ENCODE assay signal across 36 cellular contexts in genomic region chr17:82070611-82071010, GRCh38.
"Had no signal": no experiment of that assay in that cellular context is flagged by ENCODE, and none has a peak within 500 bp of the region (broad histone marks: within the 10 kb centered on the region; RNA-seq: fewer than 3 reads in every experiment).

No MANE protein-coding gene starts in this region.

- ATAC-seq: activated CD8-positive, alpha-beta T cell treated with anti-CD3 and anti-CD28 coated beads for 36 hours; activated naive CD4-positive, alpha-beta T cell treated with anti-CD3 and anti-CD28 coated beads, Interleukin-2, amount 50 U/mL, for 72 hours; activated T-cell treated with anti-CD3 and anti-CD28 coated beads, Interleukin-2, amount 50 U/mL, for 4 hours; activated T-cell treated with anti-CD3 and anti-CD28 coated beads, Interleukin-2, amount 50 U/mL, for 72 hours; activated T-helper 17 cell treated with anti-CD3 and anti-CD28 coated beads, Interleukin-2, amount 50 U/mL, for 72 hours; body of pancreas had no signal

- H3K4me3 ChIP-seq: adrenal gland, body of pancreas, breast epithelium had no signal

- H3K27ac Mint-ChIP-seq: activated B cell treated with CpG ODN at 0.5 μM for 24 hours; activated CD4-positive, alpha-beta memory T cell treated with anti-CD3 and anti-CD28 coated beads for 36 hours; activated CD4-positive, alpha-beta T cell treated with anti-CD3 and anti-CD28 coated beads, Interleukin-2, amount 10 ng/mL, durations not matched to agents 24 days and 14 days; activated CD8-positive, alpha-beta T cell treated with anti-CD3 and anti-CD28 coated beads for 36 hours; activated naive CD8-positive, alpha-beta T cell treated with anti-CD3 and anti-CD28 coated beads for 36 hours; activated T-cell treated with anti-CD3 and anti-CD28 coated beads, Interleukin-2, amount 50 U/mL, for 72 hours; activated T-helper 1 cell treated with anti-CD3 and anti-CD28 coated beads, Interleukin-12 subunit alpha, Interleukin-12 subunit beta, Interleukin-2, Interleukin-4 antibody, amounts not matched to agents 30 ng/mL and 10 ng/mL and 1 ng/mL, durations not matched to agents 14 hours and 24 hours and 36 hours; activated T-helper 17 cell treated with anti-CD3 and anti-CD28 coated beads, Interleukin-2, amount 50 U/mL, for 72 hours; T-helper 1 cell treated with Interleukin-12 subunit alpha and Interleukin-12 subunit beta and Interleukin-4 antibody, amounts not matched to agents 30 μg/mL and 1 μg/mL, for 36 hours; T-helper 2 cell treated with Interferon-gamma antibody and Interleukin-4, amounts not matched to agents 5 μg/mL and 100 μg/mL, for 36 hours had no signal

- H3K27me3 Mint-ChIP-seq: activated CD4-positive, alpha-beta memory T cell treated with anti-CD3 and anti-CD28 coated beads for 36 hours; activated CD8-positive, alpha-beta T cell treated with anti-CD3 and anti-CD28 coated beads for 36 hours; activated naive CD8-positive, alpha-beta T cell treated with anti-CD3 and anti-CD28 coated beads for 36 hours; activated T-helper 17 cell treated with anti-CD3 and anti-CD28 coated beads, Interleukin-2, amount 50 U/mL, for 72 hours had no signal

- H3K4me3 Mint-ChIP-seq: activated B cell treated with CpG ODN at 0.5 μM for 24 hours; activated CD4-positive, alpha-beta memory T cell treated with anti-CD3 and anti-CD28 coated beads for 36 hours; activated CD4-positive, alpha-beta T cell treated with anti-CD3 and anti-CD28 coated beads, Interleukin-2, amount 10 ng/mL, durations not matched to agents 24 days and 14 days; activated CD8-positive, alpha-beta T cell treated with anti-CD3 and anti-CD28 coated beads for 36 hours; activated naive CD8-positive, alpha-beta T cell treated with anti-CD3 and anti-CD28 coated beads for 36 hours; activated T-cell treated with anti-CD3 and anti-CD28 coated beads, Interleukin-2, amount 50 U/mL, for 4 hours; activated T-cell treated with anti-CD3 and anti-CD28 coated beads, Interleukin-2, amount 50 U/mL, for 72 hours; activated T-helper 1 cell treated with anti-CD3 and anti-CD28 coated beads, Interleukin-12 subunit alpha, Interleukin-12 subunit beta, Interleukin-2, Interleukin-4 antibody, amounts not matched to agents 30 ng/mL and 10 ng/mL and 1 ng/mL, durations not matched to agents 14 hours and 24 hours and 36 hours; activated T-helper 17 cell treated with anti-CD3 and anti-CD28 coated beads, Interleukin-2, amount 50 U/mL, for 72 hours; T-helper 1 cell treated with Interleukin-12 subunit alpha and Interleukin-12 subunit beta and Interleukin-4 antibody, amounts not matched to agents 30 μg/mL and 1 μg/mL, for 36 hours; T-helper 2 cell treated with Interferon-gamma antibody and Interleukin-4, amounts not matched to agents 5 μg/mL and 100 μg/mL, for 36 hours had no signal

- FAIRE-seq: astrocyte, colon, TTC549 had no signal

- H3K9me3 ChIP-seq: adrenal gland, body of pancreas, breast epithelium had no signal

- H3K4me1 Mint-ChIP-seq: activated T-helper 17 cell treated with anti-CD3 and anti-CD28 coated beads, Interleukin-2, amount 50 U/mL, for 72 hours had no signal

- H3K4me1 ChIP-seq: breast epithelium had no signal

- H3K27me3 ChIP-seq: adrenal gland, body of pancreas, brain microvascular endothelial cell, breast epithelium had no signal

- DNase-seq: activated B cell treated with CpG ODN at 0.5 μM for 24 hours; activated CD4-positive, alpha-beta memory T cell treated with anti-CD3 and anti-CD28 coated beads for 36 hours; activated CD4-positive, alpha-beta T cell treated with anti-CD3 and anti-CD28 coated beads for 4 hours; activated CD4-positive, alpha-beta T cell treated with anti-CD3 and anti-CD28 coated beads, Interleukin-2, amount 10 ng/mL, durations not matched to agents 24 days and 14 days; activated CD4-positive, alpha-beta T cell treated with anti-CD3 and anti-CD28 coated beads, Interleukin-2, amount 50 U/mL, for 1 hour; activated CD4-positive, alpha-beta T cell treated with anti-CD3 and anti-CD28 coated beads, Interleukin-2, amount 50 U/mL, for 4 hours; activated CD4-positive, CD25-positive, alpha-beta regulatory T cell treated with anti-CD3 and anti-CD28 coated beads, Interleukin-2, amount 50 U/mL, for 72 hours; activated CD8-positive, alpha-beta memory T cell treated with anti-CD3 and anti-CD28 coated beads, Interleukin-2, amount 50 U/mL, for 4 hours; activated CD8-positive, alpha-beta T cell treated with anti-CD3 and anti-CD28 coated beads for 36 hours; activated effector memory CD4-positive, alpha-beta T cell treated with anti-CD3 and anti-CD28 coated beads, Interleukin-2, amount 50 U/mL, for 16 hours; activated gamma-delta T cell treated with Interleukin-2 at 50 U/mL for 16 hours; activated naive CD4-positive, alpha-beta T cell treated with anti-CD3 and anti-CD28 coated beads, Interleukin-2, amount 50 U/mL, for 16 hours; activated naive CD8-positive, alpha-beta T cell treated with anti-CD3 and anti-CD28 coated beads for 36 hours; activated T-cell treated with anti-CD3 and anti-CD28 coated beads for 4 hours; activated T-cell treated with anti-CD3 and anti-CD28 coated beads, Interleukin-2, amount 50 U/mL, for 1 hour; activated T-cell treated with anti-CD3 and anti-CD28 coated beads, Interleukin-2, amount 50 U/mL, for 4 hours; activated T-cell treated with anti-CD3 and anti-CD28 coated beads, Interleukin-2, amount 50 U/mL, for 72 hours; adrenal gland; amniotic stem cell; aorta; body of pancreas; brain microvascular endothelial cell; central memory CD4-positive, alpha-beta T cell; T-helper 1 cell; T-helper 2 cell; T-helper 9 cell had no signal

- H3K36me3 ChIP-seq: adrenal gland, brain microvascular endothelial cell, breast epithelium had no signal

- H3K36me3 Mint-ChIP-seq: activated CD4-positive, alpha-beta memory T cell treated with anti-CD3 and anti-CD28 coated beads for 36 hours had no signal

- H3K27ac ChIP-seq: adrenal gland, body of pancreas, brain microvascular endothelial cell, breast epithelium, VCaP had no signal

- H3K9me3 Mint-ChIP-seq: activated B cell treated with CpG ODN at 0.5 μM for 24 hours; activated CD4-positive, alpha-beta memory T cell treated with anti-CD3 and anti-CD28 coated beads for 36 hours; activated CD4-positive, alpha-beta T cell treated with anti-CD3 and anti-CD28 coated beads, Interleukin-2, amount 10 ng/mL, durations not matched to agents 24 days and 14 days; activated CD8-positive, alpha-beta T cell treated with anti-CD3 and anti-CD28 coated beads for 36 hours; activated naive CD4-positive, alpha-beta T cell treated with anti-CD3 and anti-CD28 coated beads, Interleukin-2, amount 50 U/mL, for 72 hours; activated naive CD8-positive, alpha-beta T cell treated with anti-CD3 and anti-CD28 coated beads for 36 hours; activated T-cell treated with anti-CD3 and anti-CD28 coated beads, Interleukin-2, amount 50 U/mL, for 4 hours; activated T-cell treated with anti-CD3 and anti-CD28 coated beads, Interleukin-2, amount 50 U/mL, for 72 hours; activated T-helper 1 cell treated with anti-CD3 and anti-CD28 coated beads, Interleukin-12 subunit alpha, Interleukin-12 subunit beta, Interleukin-2, Interleukin-4 antibody, amounts not matched to agents 30 ng/mL and 10 ng/mL and 1 ng/mL, durations not matched to agents 14 hours and 24 hours and 36 hours; activated T-helper 17 cell treated with anti-CD3 and anti-CD28 coated beads, Interleukin-2, amount 50 U/mL, for 72 hours; T-helper 1 cell treated with Interleukin-12 subunit alpha and Interleukin-12 subunit beta and Interleukin-4 antibody, amounts not matched to agents 30 μg/mL and 1 μg/mL, for 36 hours; T-helper 2 cell treated with Interferon-gamma antibody and Interleukin-4, amounts not matched to agents 5 μg/mL and 100 μg/mL, for 36 hours had no signal
